ENCODE assay signal across 5 cellular contexts in the genomic region with DNA sequence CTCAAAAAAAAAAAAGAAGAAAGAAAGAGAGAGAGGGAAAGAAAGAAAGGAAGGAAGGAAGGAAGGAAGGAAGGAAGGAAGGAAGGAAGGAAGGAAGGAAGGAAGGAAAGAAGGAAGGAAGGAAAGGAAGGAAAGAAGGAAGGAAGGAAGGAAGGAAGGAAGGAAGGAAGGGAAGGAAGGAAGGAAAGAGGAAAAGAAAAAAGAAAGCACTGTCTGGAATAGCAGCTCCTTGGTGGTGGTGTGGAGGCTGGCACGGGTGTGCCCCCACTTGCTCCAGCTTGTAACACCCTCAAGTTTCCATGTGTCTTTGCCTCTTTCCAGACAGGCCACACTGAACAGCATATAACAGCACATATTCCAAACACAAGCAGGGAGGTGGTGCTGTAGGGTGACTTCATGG. TPM values are rescaled to one million over a fixed set of nuclear protein-coding genes. Genes with fewer than 3 reads are reported as not detected.
"Had no signal": no experiment of that assay in that cellular context is flagged by ENCODE, and none has a peak within 500 bp of the region (broad histone marks: within the 10 kb centered on the region; RNA-seq: fewer than 3 reads in every experiment).

No MANE protein-coding gene starts in this region.

RNA-seq across cellular contexts. Expression of a gene that starts 26.6 kb away (rescaled TPM):
- total RNA-seq: left ventricle myocardium inferior, mononuclear cell, natural killer cell, right cardiac atrium, thyroid gland had no signal
